1 cellular context compared by ENCODE assay signal in genomic region chr6:166402582-166403277, GRCh38.
TF ChIP-seq lines count a peak whose summit lies in the region.

No MANE protein-coding gene starts in this region.

TF ChIP-seq in IMR-90, 13 proteins besides CTCF, POLR2A, EP300 and RAD21 (continued from another document):
- TF ChIP-seq FOS (IDR thresholded peaks at IDR 0.05; ENCODE audit: low read depth, low read length) (no peak), BHLHE40 (IDR thresholded peaks at IDR 0.05; ENCODE audit: low read depth, low read length) (no peak)
